ENCODE assay signal across 1 cellular context in the genomic region with DNA sequence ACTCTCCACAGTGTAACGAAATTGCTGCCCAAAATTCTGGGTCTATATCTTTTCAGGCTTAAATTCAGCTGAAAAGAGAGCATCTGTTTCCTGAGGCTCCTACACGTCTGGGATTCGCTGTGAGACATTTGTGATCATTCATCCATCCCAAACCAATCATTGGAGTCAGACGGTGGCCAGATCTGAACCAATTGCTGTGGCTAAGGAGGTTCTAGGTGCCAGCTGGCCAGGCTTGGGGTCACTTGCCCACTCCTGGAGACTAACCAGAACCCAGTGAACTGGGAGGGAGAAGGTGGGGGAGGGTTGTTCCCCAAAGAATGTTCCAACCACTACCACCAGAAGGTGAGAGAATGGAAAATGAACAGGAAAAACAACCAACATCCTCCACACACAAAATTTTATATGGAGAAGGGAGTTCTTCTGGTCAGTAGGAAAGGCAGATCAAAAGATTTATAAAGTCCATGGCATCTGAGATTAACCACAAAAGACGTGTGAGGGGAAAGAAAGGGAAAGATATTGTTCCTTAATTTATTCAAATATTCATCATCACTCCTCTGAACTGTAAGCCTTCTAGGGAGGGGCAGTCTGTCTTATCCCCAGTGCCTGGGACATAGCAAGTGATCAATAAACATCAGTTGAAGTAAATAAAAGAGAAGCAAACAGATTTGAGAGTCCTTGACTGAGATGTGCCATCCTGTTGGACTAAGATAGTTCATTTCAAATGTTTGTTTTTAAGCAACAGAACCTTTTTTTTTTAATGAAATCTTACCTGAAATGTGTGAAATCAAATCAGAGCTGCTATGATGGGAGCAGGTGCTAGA.
A peak's percentile ranks its signal among the peaks of the same experiment; 100 is the strongest.
TF ChIP-seq lines count a peak whose summit lies in the region.

No MANE protein-coding gene starts in this region.

TF ChIP-seq in liver, 16 proteins besides CTCF, POLR2A, EP300 and RAD21 (continued from another document):
- TF ChIP-seq, protein P1, sequence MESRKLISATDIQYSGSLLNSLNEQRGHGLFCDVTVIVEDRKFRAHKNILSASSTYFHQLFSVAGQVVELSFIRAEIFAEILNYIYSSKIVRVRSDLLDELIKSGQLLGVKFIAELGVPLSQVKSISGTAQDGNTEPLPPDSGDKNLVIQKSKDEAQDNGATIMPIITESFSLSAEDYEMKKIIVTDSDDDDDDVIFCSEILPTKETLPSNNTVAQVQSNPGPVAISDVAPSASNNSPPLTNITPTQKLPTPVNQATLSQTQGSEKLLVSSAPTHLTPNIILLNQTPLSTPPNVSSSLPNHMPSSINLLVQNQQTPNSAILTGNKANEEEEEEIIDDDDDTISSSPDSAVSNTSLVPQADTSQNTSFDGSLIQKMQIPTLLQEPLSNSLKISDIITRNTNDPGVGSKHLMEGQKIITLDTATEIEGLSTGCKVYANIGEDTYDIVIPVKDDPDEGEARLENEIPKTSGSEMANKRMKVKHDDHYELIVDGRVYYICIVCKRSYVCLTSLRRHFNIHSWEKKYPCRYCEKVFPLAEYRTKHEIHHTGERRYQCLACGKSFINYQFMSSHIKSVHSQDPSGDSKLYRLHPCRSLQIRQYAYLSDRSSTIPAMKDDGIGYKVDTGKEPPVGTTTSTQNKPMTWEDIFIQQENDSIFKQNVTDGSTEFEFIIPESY (IDR thresholded peaks at IDR 0.05): no peak
- no peak for TF ChIP-seq JUND (IDR thresholded peaks at IDR 0.05)
- no peak for TF ChIP-seq TAF1 (conservative IDR thresholded peaks at IDR 0.05)
- TF ChIP-seq HNF4G (IDR thresholded peaks at IDR 0.05): no peak
- TF ChIP-seq, protein P2, sequence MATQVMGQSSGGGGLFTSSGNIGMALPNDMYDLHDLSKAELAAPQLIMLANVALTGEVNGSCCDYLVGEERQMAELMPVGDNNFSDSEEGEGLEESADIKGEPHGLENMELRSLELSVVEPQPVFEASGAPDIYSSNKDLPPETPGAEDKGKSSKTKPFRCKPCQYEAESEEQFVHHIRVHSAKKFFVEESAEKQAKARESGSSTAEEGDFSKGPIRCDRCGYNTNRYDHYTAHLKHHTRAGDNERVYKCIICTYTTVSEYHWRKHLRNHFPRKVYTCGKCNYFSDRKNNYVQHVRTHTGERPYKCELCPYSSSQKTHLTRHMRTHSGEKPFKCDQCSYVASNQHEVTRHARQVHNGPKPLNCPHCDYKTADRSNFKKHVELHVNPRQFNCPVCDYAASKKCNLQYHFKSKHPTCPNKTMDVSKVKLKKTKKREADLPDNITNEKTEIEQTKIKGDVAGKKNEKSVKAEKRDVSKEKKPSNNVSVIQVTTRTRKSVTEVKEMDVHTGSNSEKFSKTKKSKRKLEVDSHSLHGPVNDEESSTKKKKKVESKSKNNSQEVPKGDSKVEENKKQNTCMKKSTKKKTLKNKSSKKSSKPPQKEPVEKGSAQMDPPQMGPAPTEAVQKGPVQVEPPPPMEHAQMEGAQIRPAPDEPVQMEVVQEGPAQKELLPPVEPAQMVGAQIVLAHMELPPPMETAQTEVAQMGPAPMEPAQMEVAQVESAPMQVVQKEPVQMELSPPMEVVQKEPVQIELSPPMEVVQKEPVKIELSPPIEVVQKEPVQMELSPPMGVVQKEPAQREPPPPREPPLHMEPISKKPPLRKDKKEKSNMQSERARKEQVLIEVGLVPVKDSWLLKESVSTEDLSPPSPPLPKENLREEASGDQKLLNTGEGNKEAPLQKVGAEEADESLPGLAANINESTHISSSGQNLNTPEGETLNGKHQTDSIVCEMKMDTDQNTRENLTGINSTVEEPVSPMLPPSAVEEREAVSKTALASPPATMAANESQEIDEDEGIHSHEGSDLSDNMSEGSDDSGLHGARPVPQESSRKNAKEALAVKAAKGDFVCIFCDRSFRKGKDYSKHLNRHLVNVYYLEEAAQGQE (IDR thresholded peaks at IDR 0.05): no peak
- peak; percentile 13 to 44 for TF ChIP-seq RXRA (IDR thresholded peaks at IDR 0.05)
- no peak for TF ChIP-seq EGR1 (IDR thresholded peaks at IDR 0.05; ENCODE audit: low read depth in 2 of 2)
- TF ChIP-seq, protein P3, sequence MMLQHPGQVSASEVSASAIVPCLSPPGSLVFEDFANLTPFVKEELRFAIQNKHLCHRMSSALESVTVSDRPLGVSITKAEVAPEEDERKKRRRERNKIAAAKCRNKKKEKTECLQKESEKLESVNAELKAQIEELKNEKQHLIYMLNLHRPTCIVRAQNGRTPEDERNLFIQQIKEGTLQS (IDR thresholded peaks at IDR 0.05): no peak
